36 cellular contexts compared by ENCODE assay signal in the genomic region with DNA sequence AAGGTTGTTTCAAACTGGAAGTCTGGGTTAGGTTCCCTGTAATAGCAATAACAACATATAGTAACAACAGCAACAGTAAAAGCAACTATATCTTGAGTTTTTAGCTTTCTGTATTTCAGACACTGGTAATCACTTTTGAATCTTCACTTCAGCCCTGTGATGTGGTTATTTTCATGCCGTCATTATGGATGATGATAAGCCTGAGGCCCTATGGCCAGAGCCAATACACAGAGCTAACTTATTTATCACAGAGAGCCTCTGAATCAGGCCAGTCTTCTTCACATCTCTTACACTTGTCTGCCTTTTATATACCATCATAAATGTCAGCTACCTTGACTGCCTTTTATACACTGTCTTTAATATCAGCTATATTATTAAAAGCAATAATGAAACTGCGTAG.
"Had no signal": no experiment of that assay in that cellular context is flagged by ENCODE, and none has a peak within 500 bp of the region (broad histone marks: within the 10 kb centered on the region; RNA-seq: fewer than 3 reads in every experiment).

No MANE protein-coding gene starts in this region.

- H3K4me1 Mint-ChIP-seq: activated B cell treated with CpG ODN at 0.5 μM for 24 hours; activated CD4-positive, alpha-beta T cell treated with anti-CD3 and anti-CD28 coated beads, Interleukin-2, amount 10 ng/mL, durations not matched to agents 24 days and 14 days; activated CD8-positive, alpha-beta memory T cell treated with anti-CD3 and anti-CD28 coated beads, Interleukin-2, amount 10 ng/mL, durations not matched to agents 7 days and 5 days; activated naive CD4-positive, alpha-beta T cell treated with anti-CD3 and anti-CD28 coated beads, Interleukin-2, amount 10 ng/mL, durations not matched to agents 7 days and 5 days; activated naive CD4-positive, alpha-beta T cell treated with anti-CD3 and anti-CD28 coated beads, Interleukin-2, amount 50 U/mL, for 24 hours; activated naive CD8-positive, alpha-beta T cell treated with anti-CD3 and anti-CD28 coated beads, Interleukin-2, amount 10 ng/mL, durations not matched to agents 7 days and 5 days; activated naive CD8-positive, alpha-beta T cell treated with anti-CD3 and anti-CD28 coated beads, Interleukin-2, amount 50 U/mL, for 24 hours; central memory CD8-positive, alpha-beta T cell; T-cell; T-helper 17 cell had no signal

- H3K27me3 Mint-ChIP-seq: activated B cell treated with CpG ODN at 0.5 μM for 24 hours; activated CD4-positive, alpha-beta memory T cell treated with anti-CD3 and anti-CD28 coated beads for 36 hours; activated CD4-positive, alpha-beta T cell treated with anti-CD3 and anti-CD28 coated beads, Interleukin-2, amount 10 ng/mL, durations not matched to agents 24 days and 14 days; activated CD8-positive, alpha-beta memory T cell treated with anti-CD3 and anti-CD28 coated beads, Interleukin-2, amount 10 ng/mL, durations not matched to agents 7 days and 5 days; activated CD8-positive, alpha-beta T cell treated with anti-CD3 and anti-CD28 coated beads for 36 hours; activated naive CD4-positive, alpha-beta T cell treated with anti-CD3 and anti-CD28 coated beads, Interleukin-2, amount 10 ng/mL, durations not matched to agents 7 days and 5 days; activated naive CD4-positive, alpha-beta T cell treated with anti-CD3 and anti-CD28 coated beads, Interleukin-2, amount 50 U/mL, for 24 hours; activated naive CD8-positive, alpha-beta T cell; activated naive CD8-positive, alpha-beta T cell treated with anti-CD3 and anti-CD28 coated beads, Interleukin-2, amount 10 ng/mL, durations not matched to agents 7 days and 5 days; activated naive CD8-positive, alpha-beta T cell treated with anti-CD3 and anti-CD28 coated beads, Interleukin-2, amount 50 U/mL, for 24 hours; activated T-cell treated with anti-CD3 and anti-CD28 coated beads, Interleukin-2, amount 50 U/mL, for 24 hours; central memory CD8-positive, alpha-beta T cell; T-cell; T-helper 17 cell had no signal

- H3K4me3 Mint-ChIP-seq: activated B cell treated with CpG ODN at 0.5 μM for 24 hours; activated CD4-positive, alpha-beta memory T cell treated with anti-CD3 and anti-CD28 coated beads for 36 hours; activated CD4-positive, alpha-beta T cell treated with anti-CD3 and anti-CD28 coated beads, Interleukin-2, amount 10 ng/mL, durations not matched to agents 24 days and 14 days; activated CD8-positive, alpha-beta memory T cell treated with anti-CD3 and anti-CD28 coated beads, Interleukin-2, amount 10 ng/mL, durations not matched to agents 7 days and 5 days; activated CD8-positive, alpha-beta T cell treated with anti-CD3 and anti-CD28 coated beads for 36 hours; activated naive CD4-positive, alpha-beta T cell treated with anti-CD3 and anti-CD28 coated beads, Interleukin-2, amount 10 ng/mL, durations not matched to agents 7 days and 5 days; activated naive CD4-positive, alpha-beta T cell treated with anti-CD3 and anti-CD28 coated beads, Interleukin-2, amount 50 U/mL, for 24 hours; activated naive CD8-positive, alpha-beta T cell; activated naive CD8-positive, alpha-beta T cell treated with anti-CD3 and anti-CD28 coated beads, Interleukin-2, amount 10 ng/mL, durations not matched to agents 7 days and 5 days; activated naive CD8-positive, alpha-beta T cell treated with anti-CD3 and anti-CD28 coated beads, Interleukin-2, amount 50 U/mL, for 24 hours; activated T-cell treated with anti-CD3 and anti-CD28 coated beads, Interleukin-2, amount 50 U/mL, for 24 hours; central memory CD8-positive, alpha-beta T cell; T-cell; T-helper 17 cell had no signal

- H3K4me3 ChIP-seq: ascending aorta, body of pancreas, breast epithelium had no signal

- H3K9me3 Mint-ChIP-seq: activated B cell treated with CpG ODN at 0.5 μM for 24 hours; activated CD4-positive, alpha-beta memory T cell treated with anti-CD3 and anti-CD28 coated beads for 36 hours; activated CD4-positive, alpha-beta T cell treated with anti-CD3 and anti-CD28 coated beads, Interleukin-2, amount 10 ng/mL, durations not matched to agents 24 days and 14 days; activated CD8-positive, alpha-beta T cell treated with anti-CD3 and anti-CD28 coated beads for 36 hours; activated naive CD4-positive, alpha-beta T cell treated with anti-CD3 and anti-CD28 coated beads, Interleukin-2, amount 10 ng/mL, durations not matched to agents 7 days and 5 days; activated naive CD4-positive, alpha-beta T cell treated with anti-CD3 and anti-CD28 coated beads, Interleukin-2, amount 50 U/mL, for 24 hours; activated naive CD8-positive, alpha-beta T cell treated with anti-CD3 and anti-CD28 coated beads, Interleukin-2, amount 10 ng/mL, durations not matched to agents 7 days and 5 days; activated naive CD8-positive, alpha-beta T cell treated with anti-CD3 and anti-CD28 coated beads, Interleukin-2, amount 50 U/mL, for 24 hours; activated T-cell treated with anti-CD3 and anti-CD28 coated beads, Interleukin-2, amount 50 U/mL, for 24 hours; activated T-helper 2 cell treated with anti-CD3 and anti-CD28 coated beads, Interferon-gamma antibody, Interleukin-2, Interleukin-4, amounts not matched to agents 10 μg/mL and 5 μg/mL and 100 μg/mL, durations not matched to agents 14 hours and 24 hours and 36 hours; central memory CD8-positive, alpha-beta T cell; T-cell had no signal

- DNase-seq: activated B cell treated with CpG ODN at 0.5 μM for 24 hours; activated CD4-positive, alpha-beta memory T cell treated with anti-CD3 and anti-CD28 coated beads for 36 hours; activated CD4-positive, alpha-beta T cell treated with anti-CD3 and anti-CD28 coated beads for 4 hours; activated CD4-positive, alpha-beta T cell treated with anti-CD3 and anti-CD28 coated beads, Interleukin-2, amount 10 ng/mL, durations not matched to agents 24 days and 14 days; activated CD4-positive, alpha-beta T cell treated with anti-CD3 and anti-CD28 coated beads, Interleukin-2, amount 50 U/mL, for 1 hour; activated CD4-positive, alpha-beta T cell treated with anti-CD3 and anti-CD28 coated beads, Interleukin-2, amount 50 U/mL, for 4 hours; activated CD4-positive, CD25-positive, alpha-beta regulatory T cell treated with anti-CD3 and anti-CD28 coated beads, Interleukin-2, amount 50 U/mL, for 72 hours; activated CD8-positive, alpha-beta memory T cell treated with anti-CD3 and anti-CD28 coated beads for 24 hours; activated CD8-positive, alpha-beta memory T cell treated with anti-CD3 and anti-CD28 coated beads, Interleukin-2, amount 10 ng/mL, durations not matched to agents 7 days and 5 days; activated CD8-positive, alpha-beta memory T cell treated with anti-CD3 and anti-CD28 coated beads, Interleukin-2, amount 50 U/mL, for 48 hours; activated CD8-positive, alpha-beta T cell treated with anti-CD3 and anti-CD28 coated beads for 36 hours; activated effector memory CD4-positive, alpha-beta T cell treated with Interleukin-2 at 50 U/mL for 16 hours; activated gamma-delta T cell; activated naive CD4-positive, alpha-beta T cell treated with anti-CD3 and anti-CD28 coated beads, Interleukin-2, amount 10 ng/mL, durations not matched to agents 7 days and 5 days; activated naive CD4-positive, alpha-beta T cell treated with Interleukin-2 at 50 U/mL for 16 hours; activated naive CD8-positive, alpha-beta T cell treated with anti-CD3 and anti-CD28 coated beads, Interleukin-2, amount 10 ng/mL, durations not matched to agents 7 days and 5 days; activated naive CD8-positive, alpha-beta T cell treated with anti-CD3 and anti-CD28 coated beads, Interleukin-2, amount 50 U/mL, for 24 hours; activated T-cell treated with anti-CD3 and anti-CD28 coated beads, Interleukin-2, amount 50 U/mL, for 24 hours; activated T-cell treated with anti-CD3 and anti-CD28 coated beads, Interleukin-2, amount 50 U/mL, for 48 hours; amygdala; anterior cingulate cortex; body of pancreas; brain microvascular endothelial cell; caudate nucleus; cerebellar nuclear complex; T-cell; T-helper 17 cell; T1000 had no signal

- H3K9me3 ChIP-seq: ascending aorta, body of pancreas, breast epithelium had no signal

- H3K27me3 ChIP-seq: ascending aorta, body of pancreas, brain microvascular endothelial cell, breast epithelium had no signal

- H3K4me1 ChIP-seq: ascending aorta, breast epithelium had no signal

- H3K36me3 ChIP-seq: ascending aorta, brain microvascular endothelial cell, breast epithelium had no signal

- FAIRE-seq: TTC549 had no signal

- ATAC-seq: activated CD8-positive, alpha-beta memory T cell treated with anti-CD3 and anti-CD28 coated beads, Interleukin-2, amount 10 ng/mL, durations not matched to agents 7 days and 5 days; activated CD8-positive, alpha-beta T cell treated with anti-CD3 and anti-CD28 coated beads for 36 hours; activated naive CD8-positive, alpha-beta T cell treated with anti-CD3 and anti-CD28 coated beads, Interleukin-2, amount 50 U/mL, for 24 hours; body of pancreas; T-cell; T-helper 17 cell had no signal

- H3K36me3 Mint-ChIP-seq: activated CD4-positive, alpha-beta memory T cell treated with anti-CD3 and anti-CD28 coated beads for 36 hours; activated CD8-positive, alpha-beta memory T cell treated with anti-CD3 and anti-CD28 coated beads, Interleukin-2, amount 10 ng/mL, durations not matched to agents 7 days and 5 days; activated naive CD4-positive, alpha-beta T cell treated with anti-CD3 and anti-CD28 coated beads, Interleukin-2, amount 10 ng/mL, durations not matched to agents 7 days and 5 days; activated naive CD4-positive, alpha-beta T cell treated with anti-CD3 and anti-CD28 coated beads, Interleukin-2, amount 50 U/mL, for 24 hours; activated naive CD8-positive, alpha-beta T cell; activated naive CD8-positive, alpha-beta T cell treated with anti-CD3 and anti-CD28 coated beads, Interleukin-2, amount 10 ng/mL, durations not matched to agents 7 days and 5 days; T-cell had no signal

- H3K27ac ChIP-seq: ascending aorta, body of pancreas, brain microvascular endothelial cell, breast epithelium, VCaP had no signal

- H3K27ac Mint-ChIP-seq: activated B cell treated with CpG ODN at 0.5 μM for 24 hours; activated CD4-positive, alpha-beta memory T cell treated with anti-CD3 and anti-CD28 coated beads for 36 hours; activated CD4-positive, alpha-beta T cell treated with anti-CD3 and anti-CD28 coated beads, Interleukin-2, amount 10 ng/mL, durations not matched to agents 24 days and 14 days; activated CD8-positive, alpha-beta memory T cell treated with anti-CD3 and anti-CD28 coated beads, Interleukin-2, amount 10 ng/mL, durations not matched to agents 7 days and 5 days; activated CD8-positive, alpha-beta T cell treated with anti-CD3 and anti-CD28 coated beads for 36 hours; activated naive CD4-positive, alpha-beta T cell treated with anti-CD3 and anti-CD28 coated beads, Interleukin-2, amount 10 ng/mL, durations not matched to agents 7 days and 5 days; activated naive CD4-positive, alpha-beta T cell treated with anti-CD3 and anti-CD28 coated beads, Interleukin-2, amount 50 U/mL, for 24 hours; activated naive CD8-positive, alpha-beta T cell; activated naive CD8-positive, alpha-beta T cell treated with anti-CD3 and anti-CD28 coated beads, Interleukin-2, amount 10 ng/mL, durations not matched to agents 7 days and 5 days; activated naive CD8-positive, alpha-beta T cell treated with anti-CD3 and anti-CD28 coated beads, Interleukin-2, amount 50 U/mL, for 24 hours; activated T-cell treated with anti-CD3 and anti-CD28 coated beads, Interleukin-2, amount 50 U/mL, for 24 hours; activated T-helper 2 cell treated with anti-CD3 and anti-CD28 coated beads, Interferon-gamma antibody, Interleukin-2, Interleukin-4, amounts not matched to agents 10 μg/mL and 5 μg/mL and 100 μg/mL, durations not matched to agents 14 hours and 24 hours and 36 hours; T-cell; T-helper 17 cell had no signal
